14 cellular contexts compared by ENCODE assay signal in the genomic region with DNA sequence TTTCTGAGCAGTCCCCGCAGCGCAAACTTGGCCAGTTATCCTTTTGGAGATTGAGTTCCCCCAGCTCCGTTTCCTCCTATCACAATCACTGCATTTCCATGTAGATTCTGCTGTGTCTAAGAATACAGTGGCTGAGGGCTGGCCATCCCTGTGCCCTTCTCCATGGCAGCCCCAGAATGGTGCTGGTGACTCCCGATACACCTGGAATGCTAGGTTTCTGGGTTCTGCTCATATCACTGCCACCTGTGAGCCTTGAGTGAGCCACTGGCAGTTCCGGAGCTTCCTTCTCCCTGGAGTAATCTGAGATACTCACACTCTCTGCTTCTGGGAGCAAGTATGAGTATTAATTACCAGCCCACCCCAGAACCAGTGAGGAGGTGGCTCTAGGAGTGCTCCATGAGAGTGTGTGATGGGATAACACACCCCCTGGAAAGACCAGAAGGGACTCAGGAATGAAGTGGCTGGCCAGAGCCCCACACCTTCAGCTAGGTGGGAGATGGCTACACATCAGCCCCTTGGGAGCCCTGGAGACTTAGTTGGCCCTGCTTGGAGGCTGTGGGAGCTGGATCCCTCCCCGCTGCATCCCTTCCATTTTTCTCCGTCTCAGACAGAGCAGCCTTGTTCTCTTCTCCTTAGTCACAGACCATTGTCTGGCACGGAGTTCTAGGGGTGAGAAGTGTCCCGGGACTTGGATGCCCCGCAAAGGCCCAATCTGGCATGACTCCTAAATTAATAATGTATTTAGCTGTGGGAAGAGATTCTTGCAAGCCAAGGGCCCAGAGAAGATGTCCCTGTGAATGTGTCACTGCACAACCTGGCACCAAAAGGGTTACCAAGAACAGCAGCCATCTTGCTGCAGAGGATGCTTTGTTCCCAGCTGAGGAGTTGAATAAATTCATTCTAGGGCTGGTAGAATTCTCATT. TPM values are rescaled to one million over a fixed set of nuclear protein-coding genes. Genes with fewer than 3 reads are reported as not detected.
DNase-seq lines count a peak whose midpoint lies in the region; ATAC-seq and TF ChIP-seq lines count a peak whose summit lies in the region.
"Had no signal": no experiment of that assay in that cellular context is flagged by ENCODE, and none has a peak within 500 bp of the region (broad histone marks: within the 10 kb centered on the region; RNA-seq: fewer than 3 reads in every experiment).

No MANE protein-coding gene starts in this region.

- no peak overlapping the region for H3K27ac Mint-ChIP-seq in Caco-2 (ENCODE audit: unreplicated experiment)
- H3K27ac Mint-ChIP-seq: stimulated activated effector memory CD8-positive, alpha-beta T cell treated with anti-CD3 and anti-CD28 coated beads, Interleukin-12 subunit alpha, Interleukin-12 subunit beta, amount 100 ng/mL, for 72 hours had no signal

- peaks cover 5% of the 10 kb centered on the region; the same call in 1 of the 2 replicates for H3F3A ChIP-seq in DOHH2 (ENCODE audit: control insufficient read depth, insufficient read depth)

- H3K27me3 ChIP-seq in DOHH2 (ENCODE audit: control insufficient read depth, low read length) (no peaks in the 10 kb centered on the region), heart left ventricle (peaks cover 0 to 35% (median 0%) of the 10 kb centered on the region in 9 donors), Caco-2 (replicated peaks; ENCODE audit: control insufficient read depth, insufficient read depth, low read length) (no peaks in the 10 kb centered on the region)

- no peak overlapping the region for H3K4me3 Mint-ChIP-seq in Caco-2 (ENCODE audit: unreplicated experiment)

- peak overlapping the region; percentile 48 for H3K4me2 ChIP-seq in DOHH2 (ENCODE audit: low read length)

- H3K27ac ChIP-seq in DOHH2 (ENCODE audit: low read depth, low read length) (0 out of 2 replicates have a peak overlapping the region, but pooled peaks have one; percentile 23), heart left ventricle (peak overlapping the region in 6 of 12 donors; percentile 0 to 38 (median 25))
- H3K27ac ChIP-seq: lower lobe of right lung had no signal

- H3K4me1 ChIP-seq in DOHH2 (ENCODE audit: control insufficient read depth, low read length), result peaks cover 65% of the 10 kb centered on the region
- peaks cover 0 to 42% (median 15%) of the 10 kb centered on the region in 12 donors for H3K4me1 ChIP-seq in heart left ventricle
- no peaks in the 10 kb centered on the region for H3K4me1 ChIP-seq in Caco-2

- TF ChIP-seq CTCF in DOHH2 (IDR thresholded peaks at IDR 0.05; ENCODE audit: low read depth, low read length, poor library complexity, severe bottlenecking), result no peak
- no peak for TF ChIP-seq CTCF in heart left ventricle (IDR thresholded peaks at IDR 0.05)
- no peak for TF ChIP-seq CTCF in Caco-2 (IDR thresholded peaks at IDR 0.05; ENCODE audit: insufficient read depth in 1 of 2, low read depth in 1 of 2, low read length in 1 of 2, severe bottlenecking in 1 of 2, unreplicated experiment in 1 of 2)

- POLR2A ChIA-PET in Caco-2 (lab: Charles Lee), result no interaction called here

- no peaks in the 10 kb centered on the region for H4K20me1 ChIP-seq in DOHH2 (ENCODE audit: control insufficient read depth, insufficient read depth, low read depth, low read length)

- 78 to 82% (median 80%) methylated on average over 10 of the region's 10 CpGs for WGBS in heart left ventricle, 4 donors

- intact Hi-C loops in heart left ventricle (cut with DNase I), result no loop called here
- intact Hi-C loops in Caco-2 (cut with micrococcal nuclease; ENCODE audit: unreplicated experiment), result no loop called here

- H3K36me3 ChIP-seq in DOHH2 (ENCODE audit: control insufficient read depth, low read length), result peaks cover 88% of the 10 kb centered on the region
- peaks cover 0 to 61% (median 25%) of the 10 kb centered on the region in 9 donors for H3K36me3 ChIP-seq in heart left ventricle
- H3K36me3 ChIP-seq in Caco-2 (ENCODE audit: control insufficient read depth, insufficient read depth, low read length), result no peaks in the 10 kb centered on the region

- H3K27me3 Mint-ChIP-seq in Caco-2 (ENCODE audit: insufficient read depth, unreplicated experiment), result peaks cover 6% of the 10 kb centered on the region

- peaks cover 54% of the 10 kb centered on the region for H3K79me2 ChIP-seq in DOHH2 (ENCODE audit: control insufficient read depth, low read length)

- H3K4me1 Mint-ChIP-seq in Caco-2 (ENCODE audit: low read depth, unreplicated experiment), result peaks cover 7% of the 10 kb centered on the region

- peak in 42 of 58 donors; percentile 21 to 82 (median 54) for DNase-seq in anterior cingulate cortex (lab: John Stamatoyannopoulos, UW)
- no peak for DNase-seq in heart left ventricle
- DNase-seq in pons (ENCODE audit: low spot score), result peak; percentile 82
- DNase-seq in T-helper 9 cell, result no peak
- DNase-seq in NCI-H2227 (lab: John Stamatoyannopoulos, UW; ENCODE audit: unreplicated experiment), result no peak
- DNase-seq in mucosa of gallbladder (ENCODE audit: low spot score), result no peak
- no peak for DNase-seq in Caco-2
- DNase-seq: activated CD4-positive, CD25-positive, alpha-beta regulatory T cell treated with anti-CD3 and anti-CD28 coated beads, Interleukin-2, amount 50 U/mL, for 72 hours; activated effector memory CD4-positive, alpha-beta T cell treated with anti-CD3 and anti-CD28 coated beads, Interleukin-2, amount 50 U/mL, for 16 hours; lower lobe of right lung; NCI-H2081; stimulated activated CD4-positive, alpha-beta T cell treated with anti-CD3 and anti-CD28 coated beads, Interleukin-12 subunit alpha, Interleukin-12 subunit beta, amount 100 ng/mL, for 4 hours had no signal

- no peak overlapping the region for H3K4me3 ChIP-seq in DOHH2 (ENCODE audit: low read length)
- no peak overlapping the region for H3K4me3 ChIP-seq in heart left ventricle
- no peak overlapping the region for H3K4me3 ChIP-seq in Caco-2 (ENCODE audit: low read depth, low read length)
- H3K4me3 ChIP-seq: lower lobe of right lung had no signal

- TF ChIP-seq POLR2A in heart left ventricle (IDR thresholded peaks at IDR 0.05), result no peak

- peaks cover 6% of the 10 kb centered on the region for H3K36me3 Mint-ChIP-seq in Caco-2 (ENCODE audit: insufficient read depth, unreplicated experiment)
- H3K36me3 Mint-ChIP-seq: stimulated activated effector memory CD8-positive, alpha-beta T cell treated with anti-CD3 and anti-CD28 coated beads, Interleukin-12 subunit alpha, Interleukin-12 subunit beta, amount 100 ng/mL, for 72 hours had no signal

- BruUV-seq in Caco-2 (replicated peaks; lab: Mats Ljungman, UMichigan), result no TSS peak

- H3K9me3 Mint-ChIP-seq in Caco-2 (ENCODE audit: unreplicated experiment), result no peaks in the 10 kb centered on the region
- H3K9me3 Mint-ChIP-seq: stimulated activated effector memory CD8-positive, alpha-beta T cell treated with anti-CD3 and anti-CD28 coated beads, Interleukin-12 subunit alpha, Interleukin-12 subunit beta, amount 100 ng/mL, for 72 hours had no signal

- no peaks in the 10 kb centered on the region for H3K9me2 ChIP-seq in DOHH2 (replicated peaks; ENCODE audit: control insufficient read depth, low read length)

- H3K9me3 ChIP-seq in DOHH2 (ENCODE audit: control insufficient read depth, insufficient read depth, low read length), result no peaks in the 10 kb centered on the region
- H3K9me3 ChIP-seq in heart left ventricle, result no peaks in the 10 kb centered on the region
- no peaks in the 10 kb centered on the region for H3K9me3 ChIP-seq in Caco-2
- H3K9me3 ChIP-seq: lower lobe of right lung had no signal

- CTCF ChIA-PET in Caco-2 (lab: Charles Lee), result no interaction called here

- peak in 3 of 4 donors; percentile 29 to 70 (median 35) for ATAC-seq in heart left ventricle
- ATAC-seq: lower lobe of right lung; stimulated activated effector memory CD8-positive, alpha-beta T cell treated with anti-CD3 and anti-CD28 coated beads, Interleukin-12 subunit alpha, Interleukin-12 subunit beta, amount 100 ng/mL, for 72 hours had no signal

RNA-seq across cellular contexts. Expression of a gene that starts 4.9 kb away (rescaled TPM):
- total RNA-seq in heart left ventricle (1 to 10 TPM; 1.5 to 5.4 (median 3.0) TPM), mucosa of gallbladder (2.0 TPM), Caco-2 (2022) (0.21 and 0.25 TPM in 2 replicates)
- 1 to 10 TPM in 1 of 2 donors, under 1 TPM in 1; 0.72 to 5.4 TPM for polyA plus RNA-seq in heart left ventricle

RNA-seq across cellular contexts. Expression of a gene that starts 8.9 kb away (rescaled TPM):
- 10 to 100 TPM in 1 of 9 donors, 1 to 10 TPM in 8; 1.7 to 10.4 (median 2.9) TPM for total RNA-seq in heart left ventricle
- polyA plus RNA-seq in heart left ventricle, result 1 to 10 TPM in 1 of 2 donors, under 1 TPM in 1; 0.39 to 4.2 TPM
- total RNA-seq in mucosa of gallbladder, result 2.6 TPM
- total RNA-seq in Caco-2 (2022), result 0.28 and 0.39 TPM in 2 replicates

RNA-seq across cellular contexts. Expression of a gene that starts 18.0 kb away (rescaled TPM):
- 10 to 100 TPM; 12.3 to 32.5 (median 18.4) TPM for total RNA-seq in heart left ventricle
- 10 to 100 TPM; 23.3 to 34.8 TPM for polyA plus RNA-seq in heart left ventricle
- 82.4 TPM for total RNA-seq in mucosa of gallbladder
- 1.3 and 2.9 TPM in 2 replicates for total RNA-seq in Caco-2 (2022)

Comparison
In these comparisons a context has a peak if more than half of its experiments do, and no peak if none do; other contexts are left out.
1. DNase-seq: peak in anterior cingulate cortex (42 of 58) and pons (single experiment); none in heart left ventricle (0 of 5), T-helper 9 cell (single experiment), NCI-H2227 (single experiment), mucosa of gallbladder (single experiment) and Caco-2 (0 of 2).